Comparison of ENCODE assay signal across 11 cellular contexts in the genomic region with DNA sequence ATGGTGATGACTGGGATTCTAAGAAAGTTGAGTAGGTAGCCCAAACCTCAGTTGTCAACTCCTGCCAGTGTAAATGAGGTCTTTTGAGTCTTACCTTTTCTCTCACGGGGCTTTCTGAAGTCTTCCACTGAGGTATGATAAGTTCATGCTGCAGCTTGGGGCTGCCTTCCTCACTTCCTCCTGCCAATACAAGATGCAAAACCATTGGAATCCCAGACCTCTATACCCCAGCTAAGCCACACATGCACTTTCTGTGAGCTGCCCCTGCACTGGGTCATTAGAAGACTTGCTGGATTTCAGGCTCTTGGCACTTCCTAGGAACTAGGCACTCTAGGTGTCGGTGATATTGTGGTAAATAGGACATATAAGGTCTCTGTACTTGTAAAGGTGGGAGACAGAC. TPM values are rescaled to one million over a fixed set of nuclear protein-coding genes. Genes with fewer than 3 reads are reported as not detected.
DNase-seq lines count a peak whose midpoint lies in the region; ATAC-seq and TF ChIP-seq lines count a peak whose summit lies in the region.
"Had no signal": no experiment of that assay in that cellular context is flagged by ENCODE, and none has a peak within 500 bp of the region (broad histone marks: within the 10 kb centered on the region; RNA-seq: fewer than 3 reads in every experiment).

No MANE protein-coding gene starts in this region.

- whole genome bisulfite sequencing in right lobe of liver (ENCODE audit: insufficient coverage, low coverage, low lambda C conversion rate, missing lambda C conversion rate), result 81% methylated on average over 2 of the region's 2 CpGs

- no peaks in the 10 kb centered on the region for H4K20me1 ChIP-seq in DOHH2 (ENCODE audit: control insufficient read depth, insufficient read depth, low read depth, low read length)

- intact Hi-C loops in right lobe of liver (cut with DNase I), result no loop called here

- no peaks in the 10 kb centered on the region for H3K9me3 ChIP-seq in DOHH2 (ENCODE audit: control insufficient read depth, insufficient read depth, low read length)
- H3K9me3 ChIP-seq in muscle layer of duodenum (ENCODE audit: control insufficient read depth in 1 of 2, low read length in 2 of 2), result no peaks in the 10 kb centered on the region
- no peaks in the 10 kb centered on the region for H3K9me3 ChIP-seq in right lobe of liver

- no peaks in the 10 kb centered on the region for H3K27me3 ChIP-seq in DOHH2 (ENCODE audit: control insufficient read depth, low read length)
- H3K27me3 ChIP-seq in muscle layer of duodenum (ENCODE audit: low read depth, low read length), result no peaks in the 10 kb centered on the region
- H3K27me3 ChIP-seq in right lobe of liver, result no peaks in the 10 kb centered on the region

- TF ChIP-seq CTCF in DOHH2 (IDR thresholded peaks at IDR 0.05; ENCODE audit: low read depth, low read length, poor library complexity, severe bottlenecking), result peak; percentile 4
- no peak for TF ChIP-seq CTCF in right lobe of liver (IDR thresholded peaks at IDR 0.05)

- H3K4me1 ChIP-seq in DOHH2 (ENCODE audit: control insufficient read depth, low read length) (peaks cover 77% of the 10 kb centered on the region), muscle layer of duodenum (ENCODE audit: control insufficient read depth in 1 of 2, insufficient read depth in 2 of 2, low read length in 2 of 2) (peaks cover 10 to 20% of the 10 kb centered on the region in 2 donors), right lobe of liver (peaks cover 0 to 10% (median 0%) of the 10 kb centered on the region in 4 donors)

- H3K79me2 ChIP-seq in DOHH2 (ENCODE audit: control insufficient read depth, low read length), result peaks cover 99% of the 10 kb centered on the region

- H3K9me2 ChIP-seq in DOHH2 (replicated peaks; ENCODE audit: control insufficient read depth, low read length), result no peaks in the 10 kb centered on the region

- H3K36me3 ChIP-seq in DOHH2 (ENCODE audit: control insufficient read depth, low read length) (peaks cover 80% of the 10 kb centered on the region), muscle layer of duodenum (ENCODE audit: control insufficient read depth in 1 of 2, insufficient read depth in 2 of 2, low read length in 2 of 2) (peaks cover 6 to 7% of the 10 kb centered on the region in 2 donors), right lobe of liver (no peaks in the 10 kb centered on the region)

- ATAC-seq in GM21390 (IDR thresholded peaks at IDR 0.05; ENCODE audit: unreplicated experiment) (peak; percentile 2), right lobe of liver (no peak)

- peaks cover 50% of the 10 kb centered on the region for H3F3A ChIP-seq in DOHH2 (ENCODE audit: control insufficient read depth, insufficient read depth)

- H3K4me3 ChIP-seq in DOHH2 (ENCODE audit: low read length), result peak overlapping the region; percentile 99
- no peak overlapping the region for H3K4me3 ChIP-seq in muscle layer of duodenum (ENCODE audit: low read depth in 1 of 2, low read length in 2 of 2)
- H3K4me3 ChIP-seq in right lobe of liver, result no peak overlapping the region

- TF ChIP-seq POLR2A in right lobe of liver (IDR thresholded peaks at IDR 0.05), result no peak

- DNase-seq in RPMI8226, result peak; percentile 23
- no peak for DNase-seq in NCI-H524 treated with DMSO at 0.1 percent for 48 hours (lab: John Stamatoyannopoulos, UW)
- no peak for DNase-seq in nucleus accumbens (lab: John Stamatoyannopoulos, UW)
- no peak for DNase-seq in OCI-M2 (lab: John Stamatoyannopoulos, UW; ENCODE audit: unreplicated experiment)
- DNase-seq in right lobe of liver, result no peak
- DNase-seq: cerebellar nuclear complex, DMS 273 treated with DMSO at 0.1 percent for 48 hours, retina had no signal

- H3K27ac ChIP-seq in DOHH2 (ENCODE audit: low read depth, low read length) (peak overlapping the region; percentile 94), muscle layer of duodenum (ENCODE audit: low read length) (peak overlapping the region; percentile 55), right lobe of liver (no peak overlapping the region)

- H3K4me2 ChIP-seq in DOHH2 (ENCODE audit: low read length), result peak overlapping the region; percentile 91

RNA-seq across cellular contexts. Expression of a gene that starts 4.8 kb away (rescaled TPM):
- total RNA-seq in right lobe of liver, result 1 to 10 TPM; 1.8 to 9.4 (median 4.5) TPM

Comparison
In these comparisons a context has a peak if more than half of its experiments do, and no peak if none do; other contexts are left out.
1. H3K27ac ChIP-seq: peak in DOHH2 (single experiment) and muscle layer of duodenum (single experiment); none in right lobe of liver (0 of 3).